11 cellular contexts compared by ENCODE assay signal in the genomic region with DNA sequence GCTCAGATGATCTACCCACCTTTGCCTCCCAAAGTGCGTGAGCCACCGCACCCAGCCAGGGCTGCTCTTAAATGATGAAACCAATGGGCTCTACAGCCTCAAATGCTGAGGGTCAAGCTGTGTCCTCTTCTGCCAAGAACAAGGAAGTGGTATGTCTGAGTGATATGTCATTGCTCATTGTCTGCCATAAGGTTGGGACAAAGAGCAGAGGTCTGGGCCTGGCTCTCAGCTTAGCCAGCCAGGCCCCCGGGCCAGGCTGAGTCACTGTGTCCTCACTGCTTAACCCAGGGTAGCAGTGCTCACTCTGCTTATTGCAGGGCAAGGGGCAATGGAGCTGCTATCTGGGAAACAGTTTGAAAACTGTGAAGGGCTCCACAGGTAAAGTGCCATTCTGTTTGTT. TPM values are rescaled to one million over a fixed set of nuclear protein-coding genes. Genes with fewer than 3 reads are reported as not detected.
DNase-seq lines count a peak whose midpoint lies in the region; ATAC-seq lines count a peak whose summit lies in the region.
"Had no signal": no experiment of that assay in that cellular context is flagged by ENCODE, and none has a peak within 500 bp of the region (broad histone marks: within the 10 kb centered on the region; RNA-seq: fewer than 3 reads in every experiment).

No MANE protein-coding gene starts in this region.

- no peaks in the 10 kb centered on the region for H3K36me3 ChIP-seq in duodenal mucosa (ENCODE audit: control insufficient read depth in 1 of 2, insufficient read depth in 2 of 2, low read length in 2 of 2)
- H3K36me3 ChIP-seq: tibial nerve had no signal

- no peaks in the 10 kb centered on the region for H3K9me3 ChIP-seq in duodenal mucosa (ENCODE audit: control insufficient read depth in 1 of 2, low read length in 2 of 2)
- H3K9me3 ChIP-seq: tibial nerve had no signal

- peak; percentile 85 for DNase-seq in ELF-1 (ENCODE audit: low read depth, low spot score)
- DNase-seq in NOMO-1 (lab: John Stamatoyannopoulos, UW; ENCODE audit: unreplicated experiment in 2 of 2), result peak; percentile 9 to 17
- peak; percentile 54 for DNase-seq in renal cortical epithelial cell (ENCODE audit: low read depth)
- no peak for DNase-seq in NK-92 (lab: John Stamatoyannopoulos, UW; ENCODE audit: unreplicated experiment)
- DNase-seq: activated CD4-positive, alpha-beta T cell treated with anti-CD3 and anti-CD28 coated beads for 36 hours; dermis blood vessel endothelial cell; NCI-H1694 treated with DMSO at 0.1 percent for 48 hours had no signal

- peak overlapping the region; percentile 27 for H3K27ac ChIP-seq in duodenal mucosa (ENCODE audit: low read depth, low read length)
- H3K27ac ChIP-seq: tibial nerve had no signal

- H3K27me3 ChIP-seq in duodenal mucosa (ENCODE audit: control insufficient read depth in 1 of 2, insufficient read depth in 2 of 2, low read length in 2 of 2), result no peaks in the 10 kb centered on the region
- H3K27me3 ChIP-seq: tibial nerve had no signal

- peaks cover 65 to 69% of the 10 kb centered on the region in 2 donors for H3K4me1 ChIP-seq in duodenal mucosa (ENCODE audit: control insufficient read depth in 1 of 2, insufficient read depth in 2 of 2, low read length in 2 of 2)
- H3K4me1 ChIP-seq: tibial nerve had no signal

- no peak overlapping the region for H3K4me3 ChIP-seq in duodenal mucosa (ENCODE audit: low read depth in 1 of 2, low read length in 2 of 2)
- H3K4me3 ChIP-seq: tibial nerve had no signal

- peak overlapping the region in 1 of 2 donors; percentile 40 for H3K9ac ChIP-seq in duodenal mucosa (ENCODE audit: low read depth in 1 of 2, low read length in 2 of 2)

- no peak for ATAC-seq in HG03095 (IDR thresholded peaks at IDR 0.05; ENCODE audit: unreplicated experiment)
- no peak for ATAC-seq in HG03432 (IDR thresholded peaks at IDR 0.05; ENCODE audit: unreplicated experiment)
- ATAC-seq: activated CD4-positive, alpha-beta T cell treated with anti-CD3 and anti-CD28 coated beads for 36 hours had no signal

RNA-seq across cellular contexts. Expression of a gene that starts 8.3 kb away (rescaled TPM):
- 20.8 and 35.3 TPM in 2 replicates for total RNA-seq in renal cortical epithelial cell
